28 cellular contexts compared by ENCODE assay signal in the genomic region with DNA sequence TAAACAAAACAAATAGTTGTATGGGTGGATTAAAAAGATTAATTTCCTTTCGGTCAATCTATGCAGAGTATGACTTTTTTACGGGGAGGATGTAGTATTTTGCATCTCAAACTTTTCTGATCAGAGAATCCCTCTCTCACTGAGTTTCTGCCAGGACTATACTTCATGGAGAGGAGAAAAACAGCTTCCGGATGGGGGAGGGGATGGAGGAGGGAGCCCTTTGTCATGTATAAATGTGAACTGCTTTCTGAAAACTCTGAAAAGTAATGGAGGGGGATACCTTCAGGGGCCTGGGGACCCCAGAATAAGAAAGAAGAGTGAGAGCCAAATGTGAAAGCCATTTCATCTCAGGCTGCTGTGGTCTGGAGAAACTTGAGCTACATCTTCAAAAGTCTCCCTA.
DNase-seq lines count a peak whose midpoint lies in the region; ATAC-seq, FAIRE-seq and TF ChIP-seq lines count a peak whose summit lies in the region.
"Had no signal": no experiment of that assay in that cellular context is flagged by ENCODE, and none has a peak within 500 bp of the region (broad histone marks: within the 10 kb centered on the region; RNA-seq: fewer than 3 reads in every experiment).

No MANE protein-coding gene starts in this region.

- DNase-seq in astrocyte (ENCODE audit: low read depth) (no peak), neural progenitor cell (ENCODE audit: low spot score) (no peak), dorsolateral prefrontal cortex (no peak), activated gamma-delta T cell treated with Interleukin-2 at 50 U/mL for 16 hours (no peak)
- DNase-seq: C1 segment of cervical spinal cord; Caco-2; CD4-positive, alpha-beta memory T cell; DMS 273 treated with DMSO at 0.1 percent for 48 hours; DMS79; HCEC 1CT; Karpas-422; NCI-H1092 treated with DMSO at 0.1 percent for 48 hours; NCI-H1436; NCI-H187; NCI-H2081 treated with DMSO at 0.1 percent for 48 hours; NCI-H2171; NCI-H226; NCI-H510A; NCI-H69; SHP77 had no signal

- H3K9ac ChIP-seq in astrocyte (ENCODE audit: low read length) (no peak overlapping the region), iPS-20b (ENCODE audit: low read depth, low read length) (peak overlapping the region; percentile 37; the same call in 1 of the 2 replicates), neural progenitor cell (no peak overlapping the region)

- H3K4me3 Mint-ChIP-seq in astrocyte (ENCODE audit: unreplicated experiment) (no peak overlapping the region), neural progenitor cell (no peak overlapping the region)
- H3K4me3 Mint-ChIP-seq: CD4-positive, alpha-beta memory T cell had no signal

- no peak for ATAC-seq in HG03108 (IDR thresholded peaks at IDR 0.05; ENCODE audit: unreplicated experiment)
- ATAC-seq in HG03175 (IDR thresholded peaks at IDR 0.05; ENCODE audit: unreplicated experiment) = no peak
- ATAC-seq: HepG2, Panc1 had no signal

- H3K4me1 ChIP-seq in astrocyte (ENCODE audit: insufficient read depth, low read length) = peaks cover 5% of the 10 kb centered on the region
- H3K4me1 ChIP-seq in iPS-20b (ENCODE audit: insufficient read depth, low read length) = peaks cover 17% of the 10 kb centered on the region; the same call in 1 of the 2 replicates
- no peaks in the 10 kb centered on the region for H3K4me1 ChIP-seq in neural progenitor cell
- H3K4me1 ChIP-seq: Caco-2 had no signal

- TF ChIP-seq CTCF in astrocyte (IDR thresholded peaks at IDR 0.05; ENCODE audit: insufficient read depth, low read depth, low read length) (no peak), neural progenitor cell (IDR thresholded peaks at IDR 0.05) (no peak), dorsolateral prefrontal cortex (IDR thresholded peaks at IDR 0.05 in 54 of 56, conservative IDR thresholded peaks at IDR 0.05 in 2 of 56; ENCODE audit: low read depth in 1 of 56, partially characterized antibody in 56 of 56) (no peak)

- no peak for FAIRE-seq in astrocyte (lab: Jason Lieb, UNC)
- FAIRE-seq: GM12892, GM19239, HepG2 had no signal

- H3K79me2 ChIP-seq in astrocyte (ENCODE audit: insufficient read depth, low read length) (no peaks in the 10 kb centered on the region), neural progenitor cell (ENCODE audit: low read depth) (no peaks in the 10 kb centered on the region)

- H3K4me1 Mint-ChIP-seq in astrocyte (ENCODE audit: low read depth, unreplicated experiment) (peaks cover 11% of the 10 kb centered on the region), neural progenitor cell (peaks cover 6% of the 10 kb centered on the region)
- H3K4me1 Mint-ChIP-seq: CD4-positive, alpha-beta memory T cell had no signal

- H2AFZ ChIP-seq in astrocyte (ENCODE audit: low read depth, low read length) = no peak overlapping the region
- H2AFZ ChIP-seq in neural progenitor cell (replicated peaks) = peak overlapping the region; percentile 44

- no peaks in the 10 kb centered on the region for H3K36me3 Mint-ChIP-seq in astrocyte (ENCODE audit: low read depth, unreplicated experiment)
- H3K36me3 Mint-ChIP-seq in neural progenitor cell = peaks cover 2% of the 10 kb centered on the region
- H3K36me3 Mint-ChIP-seq: CD4-positive, alpha-beta memory T cell had no signal

- no peaks in the 10 kb centered on the region for H3F3A ChIP-seq in neural progenitor cell (ENCODE audit: low read depth)

- intact Hi-C loops in dorsolateral prefrontal cortex (cut with DNase I) = no loop called here

- H3K4me3 ChIP-seq in astrocyte (ENCODE audit: insufficient read depth, low read depth, low read length) (no peak overlapping the region), iPS-20b (ENCODE audit: low read length) (peak overlapping the region; percentile 27), neural progenitor cell (no peak overlapping the region), dorsolateral prefrontal cortex (no peak overlapping the region)

- H3K27me3 ChIP-seq in astrocyte (ENCODE audit: insufficient read depth, low read length) (no peaks in the 10 kb centered on the region), iPS-20b (ENCODE audit: insufficient read depth, low read length) (no peaks in the 10 kb centered on the region), neural progenitor cell (no peaks in the 10 kb centered on the region), dorsolateral prefrontal cortex (no peaks in the 10 kb centered on the region)

- no peaks in the 10 kb centered on the region for H4K20me1 ChIP-seq in astrocyte (ENCODE audit: insufficient read depth, low read length)
- no peaks in the 10 kb centered on the region for H4K20me1 ChIP-seq in neural progenitor cell (ENCODE audit: low read depth)

- no peaks in the 10 kb centered on the region for H3K36me3 ChIP-seq in astrocyte (ENCODE audit: insufficient read depth, low read length)
- no peaks in the 10 kb centered on the region for H3K36me3 ChIP-seq in iPS-20b (ENCODE audit: insufficient read depth, low read depth, low read length)
- H3K36me3 ChIP-seq in neural progenitor cell = no peaks in the 10 kb centered on the region

- H3K27me3 Mint-ChIP-seq in astrocyte (ENCODE audit: low read depth, unreplicated experiment) (peaks cover 4% of the 10 kb centered on the region), neural progenitor cell (ENCODE audit: insufficient read depth, low read depth) (no peaks in the 10 kb centered on the region)

- H3K9me3 Mint-ChIP-seq in astrocyte (ENCODE audit: unreplicated experiment) (peaks cover 5% of the 10 kb centered on the region), neural progenitor cell (peaks cover 4% of the 10 kb centered on the region)

- H3K27ac ChIP-seq in astrocyte (ENCODE audit: low read depth, low read length) (no peak overlapping the region), iPS-20b (ENCODE audit: low read length) (peak overlapping the region; percentile 18), neural progenitor cell (no peak overlapping the region), dorsolateral prefrontal cortex (no peak overlapping the region)
- H3K27ac ChIP-seq: RWPE1 had no signal

- H3K27ac Mint-ChIP-seq in astrocyte (ENCODE audit: unreplicated experiment) (peak overlapping the region; percentile 8), neural progenitor cell (no peak overlapping the region)
- H3K27ac Mint-ChIP-seq: CD4-positive, alpha-beta memory T cell had no signal

- no peak overlapping the region for H3K4me2 ChIP-seq in astrocyte (ENCODE audit: low read length)
- H3K4me2 ChIP-seq in neural progenitor cell = no peak overlapping the region

- H3K9me3 ChIP-seq in astrocyte (ENCODE audit: insufficient read depth, low read depth, low read length) (no peaks in the 10 kb centered on the region), iPS-20b (ENCODE audit: insufficient read depth, low read depth, low read length) (no peaks in the 10 kb centered on the region), neural progenitor cell (ENCODE audit: low read depth) (no peaks in the 10 kb centered on the region)
- H3K9me3 ChIP-seq: Caco-2 had no signal
